In genomic region chr16:27238591-27238990, GRCh38 we compare ENCODE assay signal across 11 cellular contexts. TPM values are rescaled to one million over a fixed set of nuclear protein-coding genes. Genes with fewer than 3 reads are reported as not detected.
A peak's percentile ranks its signal among the peaks of the same experiment; 100 is the strongest.
DNase-seq lines count a peak whose midpoint lies in the region; ATAC-seq and TF ChIP-seq lines count a peak whose summit lies in the region.
"Had no signal": no experiment of that assay in that cellular context is flagged by ENCODE, and none has a peak within 500 bp of the region (broad histone marks: within the 10 kb centered on the region; RNA-seq: fewer than 3 reads in every experiment).

No MANE protein-coding gene starts in this region.

- H3K9me3 ChIP-seq in Caco-2 (no peaks in the 10 kb centered on the region), osteoblast (ENCODE audit: low read depth, low read length) (no peaks in the 10 kb centered on the region)
- H3K9me3 ChIP-seq: prostate gland, SK-N-SH had no signal

- DNase-seq in Caco-2 (no peak), SHP77 treated with DMSO at 0.1 percent for 48 hours (lab: John Stamatoyannopoulos, UW) (peak; percentile 8), osteoblast (ENCODE audit: insufficient read length, low spot score, missing footprints) (peak; percentile 46), SW 1271 (lab: John Stamatoyannopoulos, UW) (no peak), NK-92 (lab: John Stamatoyannopoulos, UW; ENCODE audit: unreplicated experiment) (no peak)
- DNase-seq: NCI-H1048, NCI-H748 treated with DMSO at 0.1 percent for 48 hours, SK-N-SH had no signal

- no peak overlapping the region for H2AFZ ChIP-seq in osteoblast (ENCODE audit: low read length)

- no peaks in the 10 kb centered on the region for H3K27me3 Mint-ChIP-seq in Caco-2 (ENCODE audit: insufficient read depth, unreplicated experiment)
- no peaks in the 10 kb centered on the region for H3K27me3 Mint-ChIP-seq in dendritic cell treated with granulocyte-macrophage colony-stimulating factor and Interleukin-4, amounts not matched to agents 40 ng/mL and 50 ng/mL, for 4 days

- TF ChIP-seq CTCF in Caco-2 (IDR thresholded peaks at IDR 0.05; ENCODE audit: insufficient read depth in 1 of 2, low read depth in 1 of 2, low read length in 1 of 2, severe bottlenecking in 1 of 2, unreplicated experiment in 1 of 2) (no peak), osteoblast (IDR thresholded peaks at IDR 0.05; ENCODE audit: extremely low read depth, low read depth, low read length) (no peak)

- H3K27ac Mint-ChIP-seq in Caco-2 (ENCODE audit: unreplicated experiment), result peak overlapping the region; percentile 32
- peak overlapping the region; percentile 85 for H3K27ac Mint-ChIP-seq in dendritic cell treated with granulocyte-macrophage colony-stimulating factor and Interleukin-4, amounts not matched to agents 40 ng/mL and 50 ng/mL, for 4 days

- H3K36me3 ChIP-seq in Caco-2 (ENCODE audit: control insufficient read depth, insufficient read depth, low read length), result no peaks in the 10 kb centered on the region
- peaks cover 8% of the 10 kb centered on the region for H3K36me3 ChIP-seq in osteoblast (ENCODE audit: insufficient read depth, low read length)
- H3K36me3 ChIP-seq: prostate gland had no signal

- no TSS peak for BruUV-seq in Caco-2 (replicated peaks; lab: Mats Ljungman, UMichigan)

- intact Hi-C loops in Caco-2 (cut with micrococcal nuclease; ENCODE audit: unreplicated experiment), result loop anchor here (10.0 kb wide), 1 partner anchor 76 kb away; the partner anchor contains the start of gene IL4R
- intact Hi-C loops in dendritic cell treated with granulocyte-macrophage colony-stimulating factor and Interleukin-4, amounts not matched to agents 40 ng/mL and 50 ng/mL, for 4 days (cut with micrococcal nuclease), result loop anchor here (5.0 to 10.0 kb wide), 4 partner anchors 34 to 216 kb away; partner anchors contain the start of gene IL4R

- H4K20me1 ChIP-seq in osteoblast (ENCODE audit: insufficient read depth, low read length), result no peaks in the 10 kb centered on the region

- H3K9me3 Mint-ChIP-seq in Caco-2 (ENCODE audit: unreplicated experiment), result no peaks in the 10 kb centered on the region
- no peaks in the 10 kb centered on the region for H3K9me3 Mint-ChIP-seq in dendritic cell treated with granulocyte-macrophage colony-stimulating factor and Interleukin-4, amounts not matched to agents 40 ng/mL and 50 ng/mL, for 4 days

- POLR2A ChIA-PET in Caco-2 (lab: Charles Lee), result no interaction called here

- CTCF ChIA-PET in Caco-2 (lab: Charles Lee), result no interaction called here

- H3K27ac ChIP-seq in osteoblast (ENCODE audit: low read depth, low read length), result peak overlapping the region; percentile 87
- H3K27ac ChIP-seq: prostate gland had no signal

- H3K79me2 ChIP-seq in osteoblast (ENCODE audit: insufficient read depth, low read length), result peaks cover 11% of the 10 kb centered on the region

- H3K27me3 ChIP-seq in Caco-2 (replicated peaks; ENCODE audit: control insufficient read depth, insufficient read depth, low read length) (no peaks in the 10 kb centered on the region), osteoblast (ENCODE audit: insufficient read depth, low read length) (no peaks in the 10 kb centered on the region)

- H3K4me3 ChIP-seq in Caco-2 (ENCODE audit: low read depth, low read length), result no peak overlapping the region
- H3K4me3 ChIP-seq in osteoblast (ENCODE audit: insufficient read depth, low read length), result no peak overlapping the region
- H3K4me3 ChIP-seq: prostate gland had no signal

- H3K4me1 ChIP-seq in Caco-2 (0 out of 2 replicates have a peak, but pooled peaks cover 4% of the 10 kb centered on the region), osteoblast (ENCODE audit: insufficient read depth, low read length) (peaks cover 55% of the 10 kb centered on the region)

- peaks cover 9% of the 10 kb centered on the region for H3K4me1 Mint-ChIP-seq in Caco-2 (ENCODE audit: low read depth, unreplicated experiment)
- H3K4me1 Mint-ChIP-seq in dendritic cell treated with granulocyte-macrophage colony-stimulating factor and Interleukin-4, amounts not matched to agents 40 ng/mL and 50 ng/mL, for 4 days (ENCODE audit: low read depth), result peaks cover 63% of the 10 kb centered on the region

- no peak overlapping the region for H3K4me2 ChIP-seq in osteoblast (ENCODE audit: insufficient read depth, low read length)
- H3K4me2 ChIP-seq: SK-N-SH had no signal

- H3K4me3 Mint-ChIP-seq in Caco-2 (ENCODE audit: unreplicated experiment), result no peak overlapping the region
- peak overlapping the region; percentile 52 for H3K4me3 Mint-ChIP-seq in dendritic cell treated with granulocyte-macrophage colony-stimulating factor and Interleukin-4, amounts not matched to agents 40 ng/mL and 50 ng/mL, for 4 days

- H3K36me3 Mint-ChIP-seq in Caco-2 (ENCODE audit: insufficient read depth, unreplicated experiment), result no peaks in the 10 kb centered on the region
- peaks cover 13% of the 10 kb centered on the region for H3K36me3 Mint-ChIP-seq in dendritic cell treated with granulocyte-macrophage colony-stimulating factor and Interleukin-4, amounts not matched to agents 40 ng/mL and 50 ng/mL, for 4 days (ENCODE audit: low read depth)

- ATAC-seq in HG02798 (IDR thresholded peaks at IDR 0.05; ENCODE audit: poor library complexity, unreplicated experiment), result no peak

RNA-seq across cellular contexts. Expression of gene NSMCE1, which starts 30.0 kb away (rescaled TPM):
- total RNA-seq in Caco-2 (2022) (33.4 and 37.0 TPM in 2 replicates), osteoblast (57.9 and 71.3 TPM in 2 replicates)

RNA-seq across cellular contexts. Expression of gene KDM8, which starts 35.3 kb away (rescaled TPM):
- total RNA-seq in Caco-2 (2022), result 7.0 and 11.1 TPM in 2 replicates
- total RNA-seq in osteoblast, result 2.9 and 6.2 TPM in 2 replicates

Comparison
In these comparisons a context has a peak if more than half of its experiments do, and no peak if none do; other contexts are left out.
1. DNase-seq: peak in SHP77 treated with DMSO at 0.1 percent for 48 hours (single experiment) and osteoblast (single experiment); none in Caco-2 (0 of 2), SW 1271 (0 of 2) and NK-92 (single experiment).